ENCODE assay signal across 16 cellular contexts in genomic region chr18:70046207-70046606, GRCh38.
DNase-seq lines count a peak whose midpoint lies in the region; ATAC-seq and TF ChIP-seq lines count a peak whose summit lies in the region.
"Had no signal": no experiment of that assay in that cellular context is flagged by ENCODE, and none has a peak within 500 bp of the region (broad histone marks: within the 10 kb centered on the region; RNA-seq: fewer than 3 reads in every experiment).

No MANE protein-coding gene starts in this region.

- peaks cover 0 to 7% of the 10 kb centered on the region in 2 donors for H3K36me3 ChIP-seq in left lung
- H3K36me3 ChIP-seq: adrenal gland had no signal

- ATAC-seq in Right ventricle myocardium superior (ENCODE audit: poor library complexity), result peak; percentile 78
- ATAC-seq in left lung, result peak; percentile 55
- ATAC-seq in HG03025 (IDR thresholded peaks at IDR 0.05; ENCODE audit: low FRiP score, unreplicated experiment), result no peak
- ATAC-seq in GM18519 (IDR thresholded peaks at IDR 0.05; ENCODE audit: low FRiP score, unreplicated experiment), result no peak
- no peak for ATAC-seq in HG03457 (IDR thresholded peaks at IDR 0.05; ENCODE audit: unreplicated experiment)
- ATAC-seq: stimulated activated naive CD8-positive, alpha-beta T cell treated with anti-CD3 and anti-CD28 coated beads, Interleukin-15, amount 100 ng/mL, for 72 hours had no signal

- TF ChIP-seq CTCF in left lung (IDR thresholded peaks at IDR 0.05), result no peak

- no peak overlapping the region for H3K27ac ChIP-seq in left lung
- H3K27ac ChIP-seq: adrenal gland, dorsolateral prefrontal cortex, HL-60 had no signal

- no peak overlapping the region for H3K4me3 ChIP-seq in left lung
- H3K4me3 ChIP-seq: adrenal gland, dorsolateral prefrontal cortex had no signal

- intact Hi-C loops in Right ventricle myocardium superior (cut with DNase I) (no loop called here), cardiac septum (cut with DNase I) (loop anchor here (5.0 to 10.0 kb wide), 2 partner anchors 49 to 201 kb away; no protein-coding TSS in a partner anchor), left lung (cut with DNase I) (no loop called here)

- DNase-seq in Right ventricle myocardium superior (no peak), cardiac septum (ENCODE audit: low spot score) (no peak), fibroblast of gingiva (ENCODE audit: low read depth) (peak; percentile 91), left lung (no peak), NCI-H146 (lab: John Stamatoyannopoulos, UW) (no peak)
- DNase-seq: activated CD4-positive, alpha-beta T cell treated with anti-CD3 and anti-CD28 coated beads, Interleukin-2, amount 10 ng/mL, durations not matched to agents 7 days and 5 days; adrenal gland; dorsolateral prefrontal cortex; Kasumi-1; NCI-H187 treated with DMSO at 0.1 percent for 48 hours; small intestine; stimulated activated naive CD8-positive, alpha-beta T cell treated with anti-CD3 and anti-CD28 coated beads, Interleukin-15, amount 100 ng/mL, for 72 hours had no signal

- H3K9me3 ChIP-seq in left lung, result no peaks in the 10 kb centered on the region
- H3K9me3 ChIP-seq: adrenal gland had no signal

- no peaks in the 10 kb centered on the region for H3K4me1 ChIP-seq in left lung
- H3K4me1 ChIP-seq: adrenal gland had no signal

- H3K27me3 ChIP-seq in left lung, result no peaks in the 10 kb centered on the region
- H3K27me3 ChIP-seq: adrenal gland, dorsolateral prefrontal cortex had no signal

Comparison
In these comparisons a context has a peak if more than half of its experiments do, and no peak if none do; other contexts are left out.
1. ATAC-seq: peak in Right ventricle myocardium superior (single experiment) and left lung (single experiment); none in HG03025 (single experiment), GM18519 (single experiment) and HG03457 (single experiment).